ENCODE assay signal across 13 cellular contexts in the genomic region with DNA sequence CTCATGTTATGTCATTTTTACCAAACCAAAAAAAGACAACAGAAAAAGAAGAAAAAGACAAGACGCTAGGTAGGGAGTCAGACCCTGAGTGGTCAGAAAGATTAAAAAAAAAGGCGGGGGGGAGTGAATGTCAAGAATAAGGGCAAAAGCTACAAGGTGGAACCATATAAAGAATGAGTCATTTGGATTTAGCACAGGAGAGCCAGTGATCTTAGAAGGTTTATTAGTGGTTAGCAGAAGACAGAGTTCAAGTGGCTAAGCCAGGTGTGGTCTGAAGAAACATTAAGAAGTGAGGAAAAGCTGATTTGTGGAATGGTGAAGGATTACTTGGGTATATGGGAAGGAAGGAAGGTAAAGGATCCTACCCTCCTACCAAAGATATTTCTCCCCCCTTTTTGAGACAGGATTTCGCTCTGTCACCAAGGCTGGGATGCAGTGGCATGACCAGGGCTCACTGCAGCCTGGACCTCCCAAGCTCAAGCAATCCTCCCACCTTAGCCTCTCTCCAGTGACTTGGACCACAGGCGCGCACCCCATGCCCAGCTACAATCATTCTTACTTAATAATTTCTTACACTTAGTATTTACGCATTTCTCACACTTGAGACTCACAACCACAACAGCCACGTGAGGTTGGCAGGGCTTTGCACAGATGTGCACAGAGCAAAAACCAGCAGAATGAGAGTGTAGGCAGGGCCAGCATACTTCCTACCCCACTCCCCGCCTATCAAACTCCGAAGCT. TPM values are rescaled to one million over a fixed set of nuclear protein-coding genes. Genes with fewer than 3 reads are reported as not detected.
A peak's percentile ranks its signal among the peaks of the same experiment; 100 is the strongest.
DNase-seq lines count a peak whose midpoint lies in the region; ATAC-seq and TF ChIP-seq lines count a peak whose summit lies in the region.
"Had no signal": no experiment of that assay in that cellular context is flagged by ENCODE, and none has a peak within 500 bp of the region (broad histone marks: within the 10 kb centered on the region; RNA-seq: fewer than 3 reads in every experiment).

No MANE protein-coding gene starts in this region.

- H3K27me3 Mint-ChIP-seq in H9 (ENCODE audit: low read depth), result peaks cover 2% of the 10 kb centered on the region; the same call in 1 of the 2 replicates
- peaks cover 19% of the 10 kb centered on the region for H3K27me3 Mint-ChIP-seq in activated CD4-positive, alpha-beta memory T cell treated with anti-CD3 and anti-CD28 coated beads for 36 hours
- peaks cover 26% of the 10 kb centered on the region for H3K27me3 Mint-ChIP-seq in CD8-positive, alpha-beta T cell (ENCODE audit: low read depth)

- TF ChIP-seq POLR2A in body of pancreas (IDR thresholded peaks at IDR 0.05), result no peak

- H3T11ph ChIP-seq in H9 (ENCODE audit: low read length), result no peak overlapping the region

- no peak overlapping the region for H2AFZ ChIP-seq in H9 (ENCODE audit: low read length)

- no peaks in the 10 kb centered on the region for H3K27me3 ChIP-seq in H9 (ENCODE audit: insufficient read depth, low read length)
- H3K27me3 ChIP-seq in body of pancreas, result no peaks in the 10 kb centered on the region
- no peaks in the 10 kb centered on the region for H3K27me3 ChIP-seq in iPS-18a (ENCODE audit: control insufficient read depth, insufficient read depth, low read length)
- no peaks in the 10 kb centered on the region for H3K27me3 ChIP-seq in rectal smooth muscle tissue (ENCODE audit: control insufficient read depth, insufficient read depth, low read length)
- no peaks in the 10 kb centered on the region for H3K27me3 ChIP-seq in CD8-positive, alpha-beta T cell (ENCODE audit: insufficient read depth, low read length)

- no peak overlapping the region for H2BK20ac ChIP-seq in H9 (ENCODE audit: low read depth, low read length, poor library complexity, severe bottlenecking)

- H2BK15ac ChIP-seq in H9 (ENCODE audit: low read depth, low read length), result no peak overlapping the region

- no peaks in the 10 kb centered on the region; a peak in 1 of 7 replicates for H3K36me3 Mint-ChIP-seq in H9 (ENCODE audit: insufficient read depth in 1 of 3, low read depth in 3 of 3)
- H3K36me3 Mint-ChIP-seq in activated CD4-positive, alpha-beta memory T cell treated with anti-CD3 and anti-CD28 coated beads for 36 hours, result peaks cover 2% of the 10 kb centered on the region
- no peaks in the 10 kb centered on the region for H3K36me3 Mint-ChIP-seq in CD8-positive, alpha-beta T cell
- H3K36me3 Mint-ChIP-seq: stimulated activated memory B cell treated with anti-CD40 and anti-IgM and Interleukin-4, amounts not matched to agents 10 μg/mL and 1 μg/mL and 100 μg/mL, for 72 hours had no signal

- ATAC-seq in body of pancreas, result no peak
- no peak for ATAC-seq in CD8-positive, alpha-beta T cell
- ATAC-seq: stimulated activated memory B cell treated with anti-CD40 and anti-IgM and Interleukin-4, amounts not matched to agents 10 μg/mL and 1 μg/mL and 100 μg/mL, for 72 hours had no signal

- DNase-seq in H9 (no peak), body of pancreas (peak in 1 of 4 donors; percentile 12), DMS53 (lab: John Stamatoyannopoulos, UW) (no peak), NCI-H1694 (lab: John Stamatoyannopoulos, UW) (no peak)
- no peak for DNase-seq in activated CD4-positive, alpha-beta memory T cell treated with anti-CD3 and anti-CD28 coated beads for 36 hours
- no peak for DNase-seq in CD8-positive, alpha-beta T cell
- DNase-seq: NCI-H1105; NCI-H510A treated with DMSO at 0.1 percent for 48 hours; stimulated activated CD4-positive, alpha-beta T cell treated with anti-CD3 and anti-CD28 coated beads, Interleukin-2, amount 100 ng/mL, for 48 hours; T-helper 9 cell had no signal

- CTCF ChIA-PET in activated CD4-positive, alpha-beta memory T cell treated with anti-CD3 and anti-CD28 coated beads for 36 hours (lab: Charles Lee), result no interaction called here
- CTCF ChIA-PET in CD8-positive, alpha-beta T cell (lab: Charles Lee), result no interaction called here

- H3K4me1 ChIP-seq in H9 (ENCODE audit: insufficient read depth, low read length) (no peaks in the 10 kb centered on the region; the same call in 1 of the 2 replicates), body of pancreas (peaks cover 22% of the 10 kb centered on the region), iPS-18a (ENCODE audit: control insufficient read depth, low read depth, low read length) (peaks cover 21% of the 10 kb centered on the region), rectal smooth muscle tissue (ENCODE audit: control insufficient read depth, insufficient read depth, low read length) (no peaks in the 10 kb centered on the region)
- no peaks in the 10 kb centered on the region for H3K4me1 ChIP-seq in CD8-positive, alpha-beta T cell (ENCODE audit: insufficient read depth, low read length)

- H3K9me3 Mint-ChIP-seq in H9, result no peaks in the 10 kb centered on the region
- H3K9me3 Mint-ChIP-seq in activated CD4-positive, alpha-beta memory T cell treated with anti-CD3 and anti-CD28 coated beads for 36 hours, result peaks cover 7% of the 10 kb centered on the region
- peaks cover 5% of the 10 kb centered on the region for H3K9me3 Mint-ChIP-seq in CD8-positive, alpha-beta T cell

- no peak overlapping the region for H3K18ac ChIP-seq in H9 (ENCODE audit: insufficient read length, low read depth, low read length)

- H3K9ac ChIP-seq in H9 (ENCODE audit: extremely low read depth, insufficient read length, low read length) (no peak overlapping the region), iPS-18a (ENCODE audit: low read length) (peak overlapping the region; percentile 91), rectal smooth muscle tissue (ENCODE audit: low read length) (no peak overlapping the region)

- H4K5ac ChIP-seq in H9 (ENCODE audit: insufficient read length, low read depth, low read length), result no peak overlapping the region

- H3K4me2 ChIP-seq in H9 (ENCODE audit: insufficient read depth, insufficient read length, low read length), result peak overlapping the region; percentile 74

- intact Hi-C loops in body of pancreas (cut with DNase I), result no loop called here
- intact Hi-C loops in activated CD4-positive, alpha-beta memory T cell treated with anti-CD3 and anti-CD28 coated beads for 36 hours (cut with micrococcal nuclease), result no loop called here
- intact Hi-C loops in CD8-positive, alpha-beta T cell (cut with DNase I, micrococcal nuclease), result no loop called here

- no peaks in the 10 kb centered on the region for H4K20me1 ChIP-seq in H9 (ENCODE audit: control insufficient read depth, insufficient read depth, insufficient read length)

- H2AK5ac ChIP-seq in H9 (ENCODE audit: insufficient read length, low read length), result no peak overlapping the region

- H3K79me2 ChIP-seq in H9 (ENCODE audit: insufficient read depth, low read length), result peaks cover 13% of the 10 kb centered on the region; the same call in 1 of the 2 replicates

- H3K4me3 ChIP-seq in body of pancreas (no peak overlapping the region), iPS-18a (ENCODE audit: low read length) (peak overlapping the region; percentile 88), rectal smooth muscle tissue (ENCODE audit: low read length) (peak overlapping the region; percentile 73)
- no peak overlapping the region for H3K4me3 ChIP-seq in CD8-positive, alpha-beta T cell (ENCODE audit: low read depth, low read length)

- no peak overlapping the region for H4K91ac ChIP-seq in H9 (ENCODE audit: insufficient read length, low read depth, low read length)

- no CpG with 5 or more reads among the region's 9 CpGs for WGBS in H9 (ENCODE audit: extremely low coverage, insufficient read length, low lambda C conversion rate)
- WGBS in body of pancreas, 2 donors, result 69 to 78% methylated on average over 9 of the region's 9 CpGs

- H2BK5ac ChIP-seq in H9 (ENCODE audit: insufficient read length, low read length), result no peak overlapping the region

- H2BK12ac ChIP-seq in H9 (ENCODE audit: insufficient read length, low read depth, low read length), result no peak overlapping the region

- no peak overlapping the region for H3K23ac ChIP-seq in H9 (ENCODE audit: insufficient read length, low read depth, low read length)

- POLR2A ChIA-PET in activated CD4-positive, alpha-beta memory T cell treated with anti-CD3 and anti-CD28 coated beads for 36 hours (lab: Charles Lee), result no interaction called here
- POLR2A ChIA-PET in CD8-positive, alpha-beta T cell (lab: Charles Lee), result no interaction called here

- no peak overlapping the region for H3K14ac ChIP-seq in H9 (ENCODE audit: insufficient read depth, low read length)

- H3K23me2 ChIP-seq in H9 (ENCODE audit: insufficient read length, low read depth, low read length, poor library complexity, severe bottlenecking), result peaks cover 3% of the 10 kb centered on the region

- H3K56ac ChIP-seq in H9 (ENCODE audit: insufficient read length, low read depth, low read length), result no peak overlapping the region

- H3K36me3 ChIP-seq in body of pancreas (replicated peaks in 1 of 2; ENCODE audit: insufficient read depth in 1 of 2, low read depth in 2 of 2) (no peaks in the 10 kb centered on the region), iPS-18a (ENCODE audit: control insufficient read depth, low read depth, low read length) (no peaks in the 10 kb centered on the region), rectal smooth muscle tissue (ENCODE audit: control insufficient read depth, insufficient read depth, low read length) (no peaks in the 10 kb centered on the region)
- no peaks in the 10 kb centered on the region for H3K36me3 ChIP-seq in CD8-positive, alpha-beta T cell (ENCODE audit: insufficient read depth, low read length)

- TF ChIP-seq CTCF in H9 (conservative IDR thresholded peaks at IDR 0.05) (no peak), body of pancreas (IDR thresholded peaks at IDR 0.05) (no peak)
- no peak for TF ChIP-seq CTCF in CD8-positive, alpha-beta T cell (IDR thresholded peaks at IDR 0.05)

- H3K9me3 ChIP-seq in H9 (ENCODE audit: control insufficient read depth, low read depth, low read length) (no peaks in the 10 kb centered on the region), body of pancreas (no peaks in the 10 kb centered on the region), iPS-18a (ENCODE audit: control insufficient read depth, low read depth, low read length) (no peaks in the 10 kb centered on the region)
- H3K9me3 ChIP-seq in CD8-positive, alpha-beta T cell (ENCODE audit: low read length), result no peaks in the 10 kb centered on the region

- peaks cover 38 to 43% of the 10 kb centered on the region in 2 experiments for H3K4me1 Mint-ChIP-seq in H9
- no peaks in the 10 kb centered on the region for H3K4me1 Mint-ChIP-seq in activated CD4-positive, alpha-beta memory T cell treated with anti-CD3 and anti-CD28 coated beads for 36 hours (ENCODE audit: low read depth)
- no peaks in the 10 kb centered on the region for H3K4me1 Mint-ChIP-seq in CD8-positive, alpha-beta T cell (ENCODE audit: low read depth)
- H3K4me1 Mint-ChIP-seq: stimulated activated memory B cell treated with anti-CD40 and anti-IgM and Interleukin-4, amounts not matched to agents 10 μg/mL and 1 μg/mL and 100 μg/mL, for 72 hours had no signal

- H4K8ac ChIP-seq in H9 (replicated peaks; ENCODE audit: insufficient read length, low read depth, low read length), result no peak overlapping the region

- H2BK120ac ChIP-seq in H9 (ENCODE audit: low read depth, low read length, poor library complexity, severe bottlenecking), result no peak overlapping the region

- H3K27ac ChIP-seq in H9 (ENCODE audit: insufficient read length, low read depth, low read length) (no peak overlapping the region), body of pancreas (peak overlapping the region in 3 of 4 donors; percentile 97 to 100 (median 100)), iPS-18a (ENCODE audit: low read length) (no peak overlapping the region), rectal smooth muscle tissue (ENCODE audit: low read depth, low read length) (no peak overlapping the region)
- H3K27ac ChIP-seq in CD8-positive, alpha-beta T cell (ENCODE audit: low read depth, low read length), result no peak overlapping the region

- no peak overlapping the region for H3K4ac ChIP-seq in H9 (ENCODE audit: low read depth, low read length)

- no peaks in the 10 kb centered on the region for H3K79me1 ChIP-seq in H9 (ENCODE audit: insufficient read depth, low read depth, low read length, poor library complexity, severe bottlenecking)

- peak overlapping the region in 1 of 3 experiments; percentile 100; a peak in 1 of 7 replicates for H3K27ac Mint-ChIP-seq in H9
- H3K27ac Mint-ChIP-seq in activated CD4-positive, alpha-beta memory T cell treated with anti-CD3 and anti-CD28 coated beads for 36 hours, result no peak overlapping the region
- no peak overlapping the region for H3K27ac Mint-ChIP-seq in CD8-positive, alpha-beta T cell
- H3K27ac Mint-ChIP-seq: stimulated activated memory B cell treated with anti-CD40 and anti-IgM and Interleukin-4, amounts not matched to agents 10 μg/mL and 1 μg/mL and 100 μg/mL, for 72 hours had no signal

- H3K4me3 Mint-ChIP-seq in H9, result peak overlapping the region; percentile 92 to 96
- no peak overlapping the region for H3K4me3 Mint-ChIP-seq in activated CD4-positive, alpha-beta memory T cell treated with anti-CD3 and anti-CD28 coated beads for 36 hours
- no peak overlapping the region for H3K4me3 Mint-ChIP-seq in CD8-positive, alpha-beta T cell
- H3K4me3 Mint-ChIP-seq: stimulated activated memory B cell treated with anti-CD40 and anti-IgM and Interleukin-4, amounts not matched to agents 10 μg/mL and 1 μg/mL and 100 μg/mL, for 72 hours had no signal

RNA-seq across cellular contexts. Expression of a gene that starts 2.6 kb away (rescaled TPM):
- 24.9 and 26.1 TPM in 2 replicates for total RNA-seq in H9 (2021)
- total RNA-seq in body of pancreas, result 1 to 10 TPM; 8.9 to 9.3 TPM
- total RNA-seq in activated CD4-positive, alpha-beta memory T cell treated with anti-CD3 and anti-CD28 coated beads for 36 hours, result not detected
- not detected for total RNA-seq in CD8-positive, alpha-beta T cell

RNA-seq across cellular contexts. Expression of a gene that starts 57.1 kb away (rescaled TPM):
- total RNA-seq in H9 (2021) (0.35 and 0.61 TPM in 2 replicates), body of pancreas (under 1 TPM in 1 of 2 donors, not detected in 1; 0.26 TPM)
- total RNA-seq in activated CD4-positive, alpha-beta memory T cell treated with anti-CD3 and anti-CD28 coated beads for 36 hours, result not detected
- not detected for total RNA-seq in CD8-positive, alpha-beta T cell

Comparison
In these comparisons a context has a peak if more than half of its experiments do, and no peak if none do; other contexts are left out.
1. H3K27ac ChIP-seq: peak in body of pancreas (3 of 4); none in H9 (single experiment), iPS-18a (single experiment), rectal smooth muscle tissue (single experiment) and CD8-positive, alpha-beta T cell (single experiment).
2. H3K4me3 Mint-ChIP-seq: peak in H9 (2 of 2); none in activated CD4-positive, alpha-beta memory T cell treated with anti-CD3 and anti-CD28 coated beads for 36 hours (single experiment) and CD8-positive, alpha-beta T cell (single experiment).
3. H3K4me3 ChIP-seq: peak in iPS-18a (single experiment) and rectal smooth muscle tissue (single experiment); none in body of pancreas (0 of 2) and CD8-positive, alpha-beta T cell (single experiment).
4. RNA of a gene that starts 2.6 kb away (total RNA-seq): 24.9 to 26.1 TPM in H9 and 8.9 to 9.3 TPM in body of pancreas; not detected in activated CD4-positive, alpha-beta memory T cell treated with anti-CD3 and anti-CD28 coated beads for 36 hours and not detected in CD8-positive, alpha-beta T cell; every median in the first group is over 4 times any median in the second.